In the genomic region with DNA sequence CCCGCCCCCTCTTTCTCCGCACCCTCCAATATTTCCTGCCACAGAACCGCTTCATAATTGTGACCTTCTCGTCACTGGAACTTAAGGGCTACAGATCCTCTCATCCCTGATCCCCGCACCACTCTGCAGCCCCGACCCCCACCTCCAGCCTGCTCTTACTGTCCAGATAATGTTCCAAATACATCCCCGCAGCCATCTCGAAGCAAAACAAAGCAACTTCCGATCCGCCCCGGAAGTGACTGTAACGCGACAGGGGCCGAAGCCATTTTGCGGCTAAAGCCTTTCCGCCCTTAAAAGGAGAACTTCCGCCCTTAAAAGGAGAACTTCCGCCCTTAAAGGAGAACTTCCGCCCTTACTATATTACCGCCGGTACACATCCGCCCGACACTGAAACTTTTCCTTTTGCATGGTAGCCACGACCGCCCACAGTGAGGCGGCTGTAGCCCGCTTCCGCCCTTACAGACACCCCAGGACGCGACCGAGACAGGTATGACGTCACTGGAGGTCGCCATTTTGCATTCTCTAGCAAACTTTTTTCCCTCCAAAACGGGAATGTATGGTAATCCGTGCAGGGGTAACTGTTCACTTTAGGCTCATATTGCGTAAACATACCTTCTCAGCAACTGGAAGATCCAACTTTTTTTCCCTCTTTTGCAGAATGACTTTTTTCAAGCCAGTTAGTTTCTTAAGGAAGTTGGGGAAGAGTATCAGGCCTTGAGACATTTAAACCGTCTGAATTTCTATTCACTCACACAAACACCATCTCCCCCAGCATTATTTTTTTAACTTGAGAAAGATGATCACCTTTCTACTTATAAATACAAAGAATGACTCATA, we compare ENCODE assay signal across 8 cellular contexts. TPM values are rescaled to one million over a fixed set of nuclear protein-coding genes. Genes with fewer than 3 reads are reported as not detected.
DNase-seq lines count a peak whose midpoint lies in the region; ATAC-seq, FAIRE-seq and TF ChIP-seq lines count a peak whose summit lies in the region.

A gene (minus strand): TSS at position 214 of the 837 bp plus-strand sequence. CDS start 18 bp downstream, at position 196.

- TF ChIP-seq POLR2A in GM19099 (IDR thresholded peaks at IDR 0.05; ENCODE audit: extremely low read depth, insufficient read length, low read depth), result peak; percentile 58

- H3K27me3 ChIP-seq in keratinocyte (ENCODE audit: control insufficient read depth, extremely low read depth, insufficient read depth, low read length), result no peaks in the 10 kb centered on the region

- ATAC-seq in HG03432 (IDR thresholded peaks at IDR 0.05; ENCODE audit: unreplicated experiment), result peak; percentile 94

- DNase-seq in AG20443 (ENCODE audit: low spot score) (peak; percentile 99), NCI-H510A (lab: John Stamatoyannopoulos, UW) (peak; percentile 93), cerebellum (ENCODE audit: low spot score) (peak; percentile 99), keratinocyte (ENCODE audit: low read depth, low spot score) (peak; percentile 95)
- DNase-seq in activated CD4-positive, alpha-beta T cell treated with anti-CD3 and anti-CD28 coated beads for 1 hour, result peak; percentile 94
- peak; percentile 84 to 87 for DNase-seq in stimulated activated CD4-positive, alpha-beta T cell treated with anti-CD3 and anti-CD28 coated beads, Interleukin-15, amount 100 ng/mL, for 1 hour (ENCODE audit: low read depth in 1 of 2, low spot score in 1 of 2)

- no peaks in the 10 kb centered on the region for H3K9me1 ChIP-seq in keratinocyte (ENCODE audit: control insufficient read depth, extremely low read depth, insufficient read depth, low read length)

- TF ChIP-seq CTCF in keratinocyte (optimal IDR thresholded peaks at IDR 0.05 in 1 of 3, IDR thresholded peaks at IDR 0.05 in 1 of 3, conservative IDR thresholded peaks at IDR 0.05 in 1 of 3; ENCODE audit: extremely low read depth in 1 of 3, insufficient read depth in 2 of 3, low read length in 3 of 3), result no peak

- peak within 1 kb of the TSS; percentile 97 for H2AFZ ChIP-seq in keratinocyte (ENCODE audit: control insufficient read depth, low read length)

- H3K27ac ChIP-seq in keratinocyte (ENCODE audit: control insufficient read depth, insufficient read depth, low read length), result peak within 1 kb of the TSS; percentile 87

- peaks cover 10% of the 10 kb centered on the region for H3K4me1 ChIP-seq in keratinocyte (ENCODE audit: control insufficient read depth, extremely low read depth, insufficient read depth, low read length)

- H4K20me1 ChIP-seq in keratinocyte (ENCODE audit: control insufficient read depth, extremely low read depth, insufficient read depth, low read length), result no peaks in the 10 kb centered on the region

- peak; percentile 84 for FAIRE-seq in keratinocyte (lab: Jason Lieb, UNC)

- peaks cover 8 to 12% of the 10 kb centered on the region in 2 experiments for H3K36me3 ChIP-seq in keratinocyte (ENCODE audit: control insufficient read depth in 2 of 2, extremely low read depth in 1 of 2, insufficient read depth in 2 of 2, low read length in 2 of 2)

- peak within 1 kb of the TSS; percentile 64 to 96 (median 94) for H3K4me3 ChIP-seq in keratinocyte (ENCODE audit: control insufficient read depth in 2 of 3, extremely low read depth in 1 of 3, insufficient read depth in 2 of 3, low read depth in 1 of 3, low read length in 3 of 3)

- peak within 1 kb of the TSS; percentile 97 for H3K4me2 ChIP-seq in keratinocyte (ENCODE audit: control insufficient read depth, extremely low read depth, insufficient read depth, low read depth, low read length)

- H3K9ac ChIP-seq in keratinocyte (ENCODE audit: control insufficient read depth, extremely low read depth, insufficient read depth, low read length), result peak within 1 kb of the TSS; percentile 89

- H3K9me3 ChIP-seq in keratinocyte (ENCODE audit: control insufficient read depth, low read depth, low read length), result no peaks in the 10 kb centered on the region

- H3K79me2 ChIP-seq in keratinocyte (ENCODE audit: control insufficient read depth, insufficient read depth, low read length), result peaks cover 9% of the 10 kb centered on the region

- dilution Hi-C loops in keratinocyte (cut with MboI; ENCODE audit: extremely low pct_ligation_motif_present, low sequenced_read_pairs), result no loop called here

RNA-seq across cellular contexts. Expression of the gene that starts here (rescaled TPM):
- total RNA-seq in cerebellum, result 53.1 TPM
- polyA plus RNA-seq in keratinocyte, result 25.5 to 31.6 TPM (median 30.4 TPM) in 3 replicates
- 23.5 TPM for polyA plus RNA-seq in keratinocyte (2011; ENCODE audit: low read depth)
- polyA plus RNA-seq in keratinocyte (2011; cell fraction: cytosol; rRNA removed), result 28.0 and 31.8 TPM in 2 replicates
- 55.8 and 66.2 TPM in 2 replicates for polyA plus RNA-seq in keratinocyte (2011; cell fraction: nucleus; rRNA removed)
- 15.8 and 34.4 TPM in 2 replicates for polyA plus RNA-seq in keratinocyte (2012; ENCODE audit: low replicate concordance)
- polyA minus RNA-seq in keratinocyte, result 2.2 to 14.1 TPM (median 10.0 TPM) in 3 replicates
- 13.2 TPM for polyA minus RNA-seq in keratinocyte (2011; cell fraction: cytosol; rRNA and poly(A)+ RNA removed)
- polyA minus RNA-seq in keratinocyte (2011; cell fraction: nucleus; rRNA and poly(A)+ RNA removed), result 5.4 and 14.6 TPM in 2 replicates

Comparison
In these comparisons a context has a peak if more than half of its experiments do, and no peak if none do; other contexts are left out.
1. Peak in every context shown above with its lines: DNase-seq, ATAC-seq, H3K4me3 ChIP-seq and H3K27ac ChIP-seq.